Comparison of ENCODE assay signal across 21 cellular contexts in the genomic region with DNA sequence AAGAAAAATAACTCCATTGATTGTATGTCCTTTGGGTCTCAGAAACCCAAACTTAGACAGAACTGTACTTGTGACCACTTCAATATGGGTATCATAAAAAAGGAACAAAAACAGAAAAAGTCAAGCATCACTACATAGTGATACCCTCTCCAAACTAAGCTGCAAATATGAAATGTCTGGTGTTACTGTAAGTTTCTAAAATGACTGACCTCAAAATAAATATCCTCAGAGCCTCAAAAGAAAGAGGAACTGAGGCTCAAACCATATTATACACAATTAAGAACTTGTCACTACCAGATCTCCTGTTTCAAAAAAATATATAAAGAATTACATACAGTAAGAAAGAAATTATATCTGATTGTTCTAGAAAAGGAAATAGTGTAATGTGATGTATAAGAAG.
"Had no signal": no experiment of that assay in that cellular context is flagged by ENCODE, and none has a peak within 500 bp of the region (broad histone marks: within the 10 kb centered on the region; RNA-seq: fewer than 3 reads in every experiment).

No MANE protein-coding gene starts in this region.

- H3K27me3 ChIP-seq: gastroesophageal sphincter, heart right ventricle, upper lobe of left lung had no signal

- H3K9me3 ChIP-seq: gastroesophageal sphincter, heart right ventricle, left ventricle myocardium inferior, thoracic aorta, upper lobe of left lung had no signal

- DNase-seq: activated CD8-positive, alpha-beta memory T cell treated with anti-CD3 and anti-CD28 coated beads for 24 hours; activated CD8-positive, alpha-beta memory T cell treated with anti-CD3 and anti-CD28 coated beads, Interleukin-2, amount 50 U/mL, for 48 hours; activated effector memory CD4-positive, alpha-beta T cell treated with Interleukin-2 at 50 U/mL for 16 hours; activated T-cell treated with anti-CD3 and anti-CD28 coated beads, Interleukin-2, amount 50 U/mL, for 48 hours; cerebellar nuclear complex; effector CD4-positive, alpha-beta T cell; heart right ventricle; immature natural killer cell; kidney glomerular epithelial cell; left ventricle myocardium inferior; mammary epithelial cell; occipital lobe; posterior cingulate gyrus; retina; stimulated activated naive B cell treated with anti-CD40 and anti-IgM and Interleukin-4, amounts not matched to agents 10 μg/mL and 1 μg/mL and 100 μg/mL, for 72 hours; upper lobe of left lung had no signal

- H3K4me3 ChIP-seq: gastroesophageal sphincter, heart right ventricle, left ventricle myocardium inferior, thoracic aorta, upper lobe of left lung had no signal

- H3K27ac ChIP-seq: gastroesophageal sphincter, heart right ventricle, left ventricle myocardium inferior, thoracic aorta, upper lobe of left lung had no signal

- H3K4me1 ChIP-seq: gastroesophageal sphincter, heart right ventricle, left ventricle myocardium inferior, upper lobe of left lung had no signal

- ATAC-seq: activated CD4-positive, CD25-positive, alpha-beta regulatory T cell treated with anti-CD3 and anti-CD28 coated beads, Interleukin-2, amount 50 U/mL, for 24 hours; esophagus mucosa; gastroesophageal sphincter; heart right ventricle had no signal

- H3K27me3 Mint-ChIP-seq: activated naive CD8-positive, alpha-beta T cell; stimulated activated naive B cell treated with anti-CD40 and anti-IgM and Interleukin-4, amounts not matched to agents 10 μg/mL and 1 μg/mL and 100 μg/mL, for 72 hours had no signal

- H3K36me3 Mint-ChIP-seq: activated naive CD8-positive, alpha-beta T cell; immature natural killer cell; stimulated activated naive B cell treated with anti-CD40 and anti-IgM and Interleukin-4, amounts not matched to agents 10 μg/mL and 1 μg/mL and 100 μg/mL, for 72 hours had no signal

- H3K4me1 Mint-ChIP-seq: immature natural killer cell; stimulated activated naive B cell treated with anti-CD40 and anti-IgM and Interleukin-4, amounts not matched to agents 10 μg/mL and 1 μg/mL and 100 μg/mL, for 72 hours had no signal

- H3K27ac Mint-ChIP-seq: activated naive CD8-positive, alpha-beta T cell; immature natural killer cell; stimulated activated naive B cell treated with anti-CD40 and anti-IgM and Interleukin-4, amounts not matched to agents 10 μg/mL and 1 μg/mL and 100 μg/mL, for 72 hours had no signal

- H3K4me3 Mint-ChIP-seq: activated naive CD8-positive, alpha-beta T cell; immature natural killer cell; stimulated activated naive B cell treated with anti-CD40 and anti-IgM and Interleukin-4, amounts not matched to agents 10 μg/mL and 1 μg/mL and 100 μg/mL, for 72 hours had no signal

- H3K36me3 ChIP-seq: gastroesophageal sphincter, heart right ventricle, left ventricle myocardium inferior, thoracic aorta, upper lobe of left lung had no signal

- H3K9me3 Mint-ChIP-seq: stimulated activated naive B cell treated with anti-CD40 and anti-IgM and Interleukin-4, amounts not matched to agents 10 μg/mL and 1 μg/mL and 100 μg/mL, for 72 hours had no signal
